ENCODE assay signal across 8 cellular contexts in genomic region chr1:226309398-226310122, GRCh38. TPM values are rescaled to one million over a fixed set of nuclear protein-coding genes. Genes with fewer than 3 reads are reported as not detected.
DNase-seq lines count a peak whose midpoint lies in the region; ATAC-seq and TF ChIP-seq lines count a peak whose summit lies in the region.

No MANE protein-coding gene starts in this region.

- peak; percentile 32 for ATAC-seq in HG03103 (IDR thresholded peaks at IDR 0.05; ENCODE audit: low read depth, unreplicated experiment)

- no peak overlapping the region for H4K91ac ChIP-seq in mesenchymal stem cell (ENCODE audit: low read length)

- POLR2A ChIA-PET in RWPE1 (lab: Yijun Ruan, JAX; ENCODE audit: low non-redundant PET) = interaction anchor here (0.8 to 1.5 kb wide), 4 partner anchors 13 to 99 kb away, joined by 3 to 5 read pairs (median 4); partner anchors contain the start of gene PARP1

- H3K27ac ChIP-seq in RWPE1 (peak overlapping the region; percentile 92), dorsolateral prefrontal cortex (peak overlapping the region in 41 of 59 donors; percentile 7 to 87 (median 57)), mesenchymal stem cell (ENCODE audit: low read length, poor library complexity, severe bottlenecking) (no peak overlapping the region), tibial artery (peak overlapping the region; percentile 65 to 75)

- H2BK5ac ChIP-seq in mesenchymal stem cell (ENCODE audit: low read depth, low read length, poor library complexity, severe bottlenecking) = no peak overlapping the region

- peak overlapping the region in 1 of 2 experiments; percentile 26 for H3K4ac ChIP-seq in mesenchymal stem cell (ENCODE audit: low read depth in 1 of 2, low read length in 2 of 2)

- H2BK120ac ChIP-seq in mesenchymal stem cell (ENCODE audit: low read depth, low read length) = no peak overlapping the region

- WGBS in mesenchymal stem cell = 5% methylated on average over 37 of the region's 59 CpGs

- intact Hi-C loops in dorsolateral prefrontal cortex (cut with DNase I) (no loop called here), tibial artery (cut with DNase I; ENCODE audit: low total_unique reads) (no loop called here)

- peak overlapping the region; percentile 52 for H3K9ac ChIP-seq in mesenchymal stem cell (ENCODE audit: low read length)

- H3K36me3 ChIP-seq in mesenchymal stem cell (ENCODE audit: control insufficient read depth in 1 of 2, insufficient read depth in 2 of 2, low read depth in 1 of 2, low read length in 2 of 2) (no peaks in the 10 kb centered on the region), tibial artery (no peaks in the 10 kb centered on the region)

- H3K4me3 ChIP-seq in dorsolateral prefrontal cortex (peak overlapping the region; percentile 49 to 99 (median 93)), mesenchymal stem cell (ENCODE audit: insufficient read depth in 1 of 2, low read depth in 1 of 2, low read length in 2 of 2) (peak overlapping the region; percentile 96 to 100), tibial artery (peak overlapping the region; percentile 72 to 97)

- H2AK5ac ChIP-seq in mesenchymal stem cell (ENCODE audit: low read length, severe bottlenecking) = no peak overlapping the region

- DNase-seq in ACHN (peak; percentile 33), GF-D8 (lab: John Stamatoyannopoulos, UW) (peak; percentile 20), RWPE1 (ENCODE audit: low spot score) (peak; percentile 35), dorsolateral prefrontal cortex (peak in 7 of 10 donors; percentile 10 to 54 (median 39)), mesenchymal stem cell (peak; percentile 70), tibial artery (no peak), GM19240 (ENCODE audit: insufficient read length, low spot score) (no peak)

- peak overlapping the region in 1 of 2 experiments; percentile 31 for H3K14ac ChIP-seq in mesenchymal stem cell (ENCODE audit: low read length in 2 of 2)

- no peak overlapping the region for H2BK15ac ChIP-seq in mesenchymal stem cell (ENCODE audit: low read depth, poor library complexity, severe bottlenecking)

- no peak overlapping the region for H2BK12ac ChIP-seq in mesenchymal stem cell (ENCODE audit: low read length in 2 of 2)

- peak overlapping the region in 1 of 2 experiments; percentile 60 for H3K23ac ChIP-seq in mesenchymal stem cell (ENCODE audit: low read length in 2 of 2)

- H3K18ac ChIP-seq in mesenchymal stem cell (ENCODE audit: low read depth in 1 of 2, low read length in 2 of 2) = peak overlapping the region; percentile 37 to 80

- in situ Hi-C loops in ACHN (cut with HindIII; ENCODE audit: low pct_ligation_motif_present, low pct_unique_long_range_greater_than_20kb, low sequenced_read_pairs) = no loop called here

- TF ChIP-seq CTCF in RWPE1 (conservative IDR thresholded peaks at IDR 0.05; ENCODE audit: low read depth) (no peak), dorsolateral prefrontal cortex (IDR thresholded peaks at IDR 0.05 in 54 of 56, conservative IDR thresholded peaks at IDR 0.05 in 2 of 56; ENCODE audit: low read depth in 1 of 56, partially characterized antibody in 56 of 56) (peak in 13 of 56 donors; percentile 1 to 39 (median 21)), tibial artery (IDR thresholded peaks at IDR 0.05) (peak in 1 of 2 experiments; percentile 41)

- H3K4me1 ChIP-seq in mesenchymal stem cell (ENCODE audit: control insufficient read depth, insufficient read depth, low read depth, low read length) (peaks cover 5% of the 10 kb centered on the region), tibial artery (peaks cover 0 to 18% (median 5%) of the 10 kb centered on the region in 4 donors)

- peak overlapping the region; percentile 100 for H3K4me2 ChIP-seq in mesenchymal stem cell (ENCODE audit: low read length, poor library complexity, severe bottlenecking)

- peaks cover 17% of the 10 kb centered on the region for H3K79me1 ChIP-seq in mesenchymal stem cell (replicated peaks; ENCODE audit: low read length, poor library complexity, severe bottlenecking)

- H3K9me3 ChIP-seq in mesenchymal stem cell (ENCODE audit: control insufficient read depth, low read length) (no peaks in the 10 kb centered on the region), tibial artery (no peaks in the 10 kb centered on the region)

- peak overlapping the region; percentile 96 for H2AFZ ChIP-seq in mesenchymal stem cell (ENCODE audit: low read depth, low read length)

- H4K8ac ChIP-seq in mesenchymal stem cell (ENCODE audit: low read length) = peak overlapping the region; percentile 36

- CTCF ChIA-PET in RWPE1 (lab: Yijun Ruan, JAX) = interaction anchor here (0.5 to 1.4 kb wide), 9 partner anchors 23 to 245 kb away, joined by 3 to 6 read pairs (median 4); partner anchors contain the start of gene PARP1

- H3K27me3 ChIP-seq in dorsolateral prefrontal cortex (no peaks in the 10 kb centered on the region), mesenchymal stem cell (ENCODE audit: control insufficient read depth in 1 of 2, insufficient read depth in 1 of 2, low read length in 2 of 2) (no peaks in the 10 kb centered on the region), tibial artery (no peaks in the 10 kb centered on the region)

RNA-seq across cellular contexts. Expression of gene LIN9, which starts 0.6 kb away (rescaled TPM):
- total RNA-seq in dorsolateral prefrontal cortex = 1 to 10 TPM; 1.7 to 6.8 (median 3.2) TPM
- 1.3 TPM for polyA plus RNA-seq in mesenchymal stem cell (2013, experiment 1 of 2)
- polyA plus RNA-seq in mesenchymal stem cell (2013, experiment 2 of 2) = 1.5 TPM

Comparison
In these comparisons a context has a peak if more than half of its experiments do, and no peak if none do; other contexts are left out.
1. DNase-seq: peak in ACHN (single experiment), GF-D8 (single experiment), RWPE1 (single experiment), dorsolateral prefrontal cortex (7 of 10) and mesenchymal stem cell (single experiment); none in tibial artery (0 of 2) and GM19240 (single experiment).
2. Peak in every context shown above with its lines, with median percentiles within 50 percentile points of each other: H3K4me3 ChIP-seq.